12 cellular contexts compared by ENCODE assay signal in genomic region chr2:119809329-119810038, GRCh38. TPM values are rescaled to one million over a fixed set of nuclear protein-coding genes. Genes with fewer than 3 reads are reported as not detected.
DNase-seq lines count a peak whose midpoint lies in the region; ATAC-seq, FAIRE-seq and TF ChIP-seq lines count a peak whose summit lies in the region.
"Had no signal": no experiment of that assay in that cellular context is flagged by ENCODE, and none has a peak within 500 bp of the region (broad histone marks: within the 10 kb centered on the region; RNA-seq: fewer than 3 reads in every experiment).

No MANE protein-coding gene starts in this region.

- TF ChIP-seq CTCF in CD4-positive, alpha-beta T cell (IDR thresholded peaks at IDR 0.05): no peak
- TF ChIP-seq CTCF in chondrocyte (IDR thresholded peaks at IDR 0.05) (no peak), right lobe of liver (IDR thresholded peaks at IDR 0.05) (no peak), WTC11 (IDR thresholded peaks at IDR 0.05) (no peak)

- no peak overlapping the region for H3K4me3 Mint-ChIP-seq in CD4-positive, alpha-beta T cell
- H3K4me3 Mint-ChIP-seq in chondrocyte (ENCODE audit: unreplicated experiment) (no peak overlapping the region), WTC11 (no peak overlapping the region)
- H3K4me3 Mint-ChIP-seq: central memory CD8-positive, alpha-beta T cell had no signal

- no peak for ATAC-seq in CD4-positive, alpha-beta T cell (ENCODE audit: poor library complexity)
- peak; percentile 79 to 98 (median 84) for ATAC-seq in right lobe of liver
- no peak for ATAC-seq in WTC11
- ATAC-seq: HCT116 had no signal

- peaks cover 75% of the 10 kb centered on the region for H3K4me1 Mint-ChIP-seq in CD4-positive, alpha-beta T cell (ENCODE audit: low read depth)
- peaks cover 17% of the 10 kb centered on the region for H3K4me1 Mint-ChIP-seq in chondrocyte (ENCODE audit: low read depth)
- H3K4me1 Mint-ChIP-seq in WTC11: peaks cover 38% of the 10 kb centered on the region

- no peaks in the 10 kb centered on the region for H3K27me3 ChIP-seq in CD4-positive, alpha-beta T cell (ENCODE audit: control insufficient read depth, insufficient read depth, low read length)
- no peaks in the 10 kb centered on the region for H3K27me3 ChIP-seq in MG63
- no peaks in the 10 kb centered on the region for H3K27me3 ChIP-seq in right lobe of liver
- H3K27me3 ChIP-seq in effector memory CD4-positive, alpha-beta T cell (replicated peaks; ENCODE audit: control insufficient read depth, insufficient read depth, low read length, poor library complexity, severe bottlenecking): no peaks in the 10 kb centered on the region
- H3K27me3 ChIP-seq: upper lobe of left lung had no signal

- peaks cover 69% of the 10 kb centered on the region for H3K36me3 Mint-ChIP-seq in CD4-positive, alpha-beta T cell (ENCODE audit: low read depth)
- H3K36me3 Mint-ChIP-seq in chondrocyte (ENCODE audit: low read depth): peaks cover 6% of the 10 kb centered on the region
- peaks cover 26% of the 10 kb centered on the region for H3K36me3 Mint-ChIP-seq in WTC11

- POLR2A ChIA-PET in CD4-positive, alpha-beta T cell (lab: Charles Lee): no interaction called here
- POLR2A ChIA-PET in WTC11 (lab: Charles Lee): no interaction called here

- TF ChIP-seq POLR2A in right lobe of liver (IDR thresholded peaks at IDR 0.05) (no peak), GM12892 (IDR thresholded peaks at IDR 0.05; ENCODE audit: low read depth, low read length) (no peak)

- H3K27ac ChIP-seq in CD4-positive, alpha-beta T cell (ENCODE audit: low read depth, low read length): no peak overlapping the region
- no peak overlapping the region for H3K27ac ChIP-seq in right lobe of liver
- no peak overlapping the region for H3K27ac ChIP-seq in effector memory CD4-positive, alpha-beta T cell (ENCODE audit: insufficient read depth, low read length, poor library complexity, severe bottlenecking)
- H3K27ac ChIP-seq: upper lobe of left lung had no signal

- DNase-seq in CD4-positive, alpha-beta T cell: no peak
- DNase-seq in MG63 (peak; percentile 79), chondrocyte (ENCODE audit: low spot score) (no peak), right lobe of liver (no peak), GM12892 (ENCODE audit: insufficient read length) (no peak), WTC11 (ENCODE audit: low spot score) (no peak)
- no peak for DNase-seq in stimulated activated naive CD4-positive, alpha-beta T cell treated with Interleukin-2 at 50 U/mL for 16 hours (lab: John Stamatoyannopoulos, UW)
- no peak for DNase-seq in effector memory CD4-positive, alpha-beta T cell
- DNase-seq: NCI-H1694 treated with DMSO at 0.1 percent for 48 hours, upper lobe of left lung had no signal

- H3K4me3 ChIP-seq in MG63 (no peak overlapping the region), right lobe of liver (no peak overlapping the region)
- no peak overlapping the region for H3K4me3 ChIP-seq in effector memory CD4-positive, alpha-beta T cell (ENCODE audit: insufficient read depth, low read depth, low read length, poor library complexity, severe bottlenecking)
- H3K4me3 ChIP-seq: upper lobe of left lung had no signal

- intact Hi-C loops in CD4-positive, alpha-beta T cell (cut with DNase I, micrococcal nuclease): no loop called here
- intact Hi-C loops in right lobe of liver (cut with DNase I): no loop called here

- H3K36me3 ChIP-seq in MG63: peaks cover 4% of the 10 kb centered on the region; the same call in 1 of the 2 replicates
- H3K36me3 ChIP-seq in right lobe of liver: no peaks in the 10 kb centered on the region
- H3K36me3 ChIP-seq in effector memory CD4-positive, alpha-beta T cell (ENCODE audit: control insufficient read depth, insufficient read depth, low read length): no peaks in the 10 kb centered on the region
- H3K36me3 ChIP-seq: upper lobe of left lung had no signal

- CTCF ChIA-PET in CD4-positive, alpha-beta T cell (lab: Charles Lee): no interaction called here
- CTCF ChIA-PET in WTC11 (lab: Charles Lee): interaction anchor here (1.0 kb wide), 1 partner anchor 14 kb away, joined by 3 read pairs; no protein-coding TSS in a partner anchor

- no peaks in the 10 kb centered on the region for H3K9me3 Mint-ChIP-seq in CD4-positive, alpha-beta T cell
- peaks cover 7% of the 10 kb centered on the region for H3K9me3 Mint-ChIP-seq in chondrocyte (ENCODE audit: low read depth)
- H3K9me3 Mint-ChIP-seq in WTC11: peaks cover 15% of the 10 kb centered on the region

- H3K9me3 ChIP-seq in CD4-positive, alpha-beta T cell (ENCODE audit: control insufficient read depth, low read length): no peaks in the 10 kb centered on the region
- H3K9me3 ChIP-seq in MG63 (peaks cover 15% of the 10 kb centered on the region), right lobe of liver (no peaks in the 10 kb centered on the region)
- H3K9me3 ChIP-seq in effector memory CD4-positive, alpha-beta T cell (ENCODE audit: control insufficient read depth, low read length): no peaks in the 10 kb centered on the region
- H3K9me3 ChIP-seq: upper lobe of left lung had no signal

- peak overlapping the region; percentile 39 for H3K27ac Mint-ChIP-seq in CD4-positive, alpha-beta T cell
- peak overlapping the region; percentile 50 for H3K27ac Mint-ChIP-seq in chondrocyte (ENCODE audit: unreplicated experiment)
- no peak overlapping the region for H3K27ac Mint-ChIP-seq in WTC11

- 33% methylated on average over 6 of the region's 6 CpGs for whole genome bisulfite sequencing in right lobe of liver (ENCODE audit: insufficient coverage, low coverage, low lambda C conversion rate, missing lambda C conversion rate)

- no peaks in the 10 kb centered on the region for H3K27me3 Mint-ChIP-seq in CD4-positive, alpha-beta T cell
- H3K27me3 Mint-ChIP-seq in chondrocyte (ENCODE audit: low read depth) (no peaks in the 10 kb centered on the region), WTC11 (ENCODE audit: low read depth) (no peaks in the 10 kb centered on the region)
- H3K27me3 Mint-ChIP-seq: central memory CD8-positive, alpha-beta T cell had no signal

- FAIRE-seq in GM12892 (lab: Jason Lieb, UNC): no peak

- peaks cover 0 to 9% (median 3%) of the 10 kb centered on the region in 4 donors for H3K4me1 ChIP-seq in right lobe of liver
- H3K4me1 ChIP-seq in effector memory CD4-positive, alpha-beta T cell (ENCODE audit: control insufficient read depth, insufficient read depth, low read length, poor library complexity, severe bottlenecking): no peaks in the 10 kb centered on the region

TF ChIP-seq in WTC11, 78 proteins besides CTCF, POLR2A, EP300 and RAD21:
- TF ChIP-seq ZNF263 (CRISPR knock-in tag; IDR thresholded peaks at IDR 0.05; ENCODE audit: low read depth) (no peak), ZNF317 (CRISPR knock-in tag; IDR thresholded peaks at IDR 0.05; ENCODE audit: borderline replicate concordance, low read depth) (no peak)
TF ChIP-seq in WTC11: peak in this region for 0.

RNA-seq across cellular contexts. Expression of gene PTPN4, which starts 49.8 kb away (rescaled TPM):
- total RNA-seq in CD4-positive, alpha-beta T cell: 100 to 1,000 TPM in 1 of 2 experiments, 10 to 100 TPM in 1; 96.9 to 102 TPM
- 5.3 and 11.1 TPM in 2 replicates for total RNA-seq in MG63 (2014; rRNA removed; shearing (Covaris generic); ENCODE audit: low replicate concordance)
- 21.8 to 24.2 TPM (median 23.8 TPM) in 3 replicates for total RNA-seq in chondrocyte
- 10 to 100 TPM in 5 of 6 experiments, 1 to 10 TPM in 1; 8.5 to 19.9 (median 14.8) TPM for total RNA-seq in right lobe of liver
- 9.9 TPM for polyA plus RNA-seq in GM12892 (2012; ENCODE audit: missing spikeins)
- 79.4 to 85.8 TPM (median 79.7 TPM) in 3 replicates for total RNA-seq in WTC11 (2021)

Comparison
In these comparisons a context has a peak if more than half of its experiments do, and no peak if none do; other contexts are left out.
1. ATAC-seq: peak in right lobe of liver (4 of 4); none in CD4-positive, alpha-beta T cell (single experiment) and WTC11 (single experiment).